1 cellular context compared by ENCODE assay signal in genomic region chr2:54577944-54578667, GRCh38.
TF ChIP-seq lines count a peak whose summit lies in the region.

No MANE protein-coding gene starts in this region.

TF ChIP-seq in HepG2, 621 proteins besides CTCF, POLR2A, EP300 and RAD21 (continued from another document):
- 0 out of 2 replicates have a peak, but pooled peaks have one; percentile 19 for TF ChIP-seq MIER2 (CRISPR knock-in tag; IDR thresholded peaks at IDR 0.05)
- 0 out of 2 replicates have a peak, but pooled peaks have one; percentile 9 for TF ChIP-seq RCOR2 (CRISPR knock-in tag; IDR thresholded peaks at IDR 0.05)
- TF ChIP-seq CSRNP2 (CRISPR knock-in tag; conservative IDR thresholded peaks at IDR 0.05; ENCODE audit: low read depth), result no peak
- no peak for TF ChIP-seq ZNF644 (CRISPR knock-in tag; IDR thresholded peaks at IDR 0.05; ENCODE audit: low read depth)
- 0 out of 2 replicates have a peak, but pooled peaks have one; percentile 18 for TF ChIP-seq NFIC (IDR thresholded peaks at IDR 0.05; ENCODE audit: low read length)
- 0 out of 2 replicates have a peak, but pooled peaks have one; percentile 14 for TF ChIP-seq THAP11 (CRISPR knock-in tag; IDR thresholded peaks at IDR 0.05)
- no peak for TF ChIP-seq NFE2 (CRISPR knock-in tag; IDR thresholded peaks at IDR 0.05)
- TF ChIP-seq MLXIP (CRISPR knock-in tag; IDR thresholded peaks at IDR 0.05; ENCODE audit: borderline replicate concordance), result no peak
- no peak for TF ChIP-seq ATM (IDR thresholded peaks at IDR 0.05; ENCODE audit: borderline replicate concordance)
- TF ChIP-seq TFAP4 (IDR thresholded peaks at IDR 0.05; ENCODE audit: borderline replicate concordance, low read depth), result peak; percentile 10; the same call in 1 of the 2 replicates
